Comparison of ENCODE assay signal across 7 cellular contexts in the genomic region with DNA sequence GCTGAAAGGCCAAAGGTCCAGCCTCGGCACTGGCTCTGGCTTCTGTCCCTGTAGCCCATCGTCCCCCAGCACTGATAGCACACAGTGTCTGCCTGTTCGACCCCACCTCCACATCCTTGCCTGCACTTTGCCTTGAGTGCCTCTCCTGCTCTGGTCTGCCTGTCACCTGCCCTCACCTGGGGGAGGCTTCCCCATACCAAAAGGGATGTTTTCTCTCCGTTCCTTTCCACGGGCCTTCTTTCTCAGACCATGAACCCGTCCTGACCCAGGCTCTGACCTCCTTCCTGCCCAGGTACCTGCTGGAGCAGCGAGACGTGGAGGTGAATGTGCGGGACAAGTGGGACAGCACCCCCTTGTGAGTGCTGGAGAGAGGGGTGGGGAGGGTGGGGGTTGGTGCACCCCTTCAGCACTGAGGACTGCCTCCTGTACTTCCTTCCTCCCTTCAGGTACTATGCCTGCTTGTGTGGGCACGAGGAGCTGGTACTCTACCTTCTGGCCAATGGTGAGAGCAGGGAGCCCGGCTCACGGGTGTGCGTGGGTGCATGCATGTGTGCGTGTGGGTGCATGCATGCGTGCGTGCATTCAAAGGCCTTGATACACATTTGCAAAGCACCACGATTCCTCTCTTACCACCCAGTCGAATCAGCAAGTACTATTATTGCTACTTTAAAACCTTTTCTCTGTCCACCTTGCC. TPM values are rescaled to one million over a fixed set of nuclear protein-coding genes. Genes with fewer than 3 reads are reported as not detected.
A peak's percentile ranks its signal among the peaks of the same experiment; 100 is the strongest.
DNase-seq lines count a peak whose midpoint lies in the region; ATAC-seq, FAIRE-seq and TF ChIP-seq lines count a peak whose summit lies in the region.

No MANE protein-coding gene starts in this region.

- H3K79me2 ChIP-seq in KMS-11 (ENCODE audit: insufficient read depth, low read depth) (no peaks in the 10 kb centered on the region), HepG2 (ENCODE audit: insufficient read depth, low read length) (no peaks in the 10 kb centered on the region)

- H3K36me3 Mint-ChIP-seq in activated naive CD8-positive, alpha-beta T cell treated with anti-CD3 and anti-CD28 coated beads, Interleukin-2, amount 10 ng/mL, durations not matched to agents 7 days and 5 days = no peaks in the 10 kb centered on the region

- peak overlapping the region; percentile 91 for H3K27ac Mint-ChIP-seq in activated naive CD8-positive, alpha-beta T cell treated with anti-CD3 and anti-CD28 coated beads, Interleukin-2, amount 10 ng/mL, durations not matched to agents 7 days and 5 days

- H4K20me1 ChIP-seq in KMS-11 (ENCODE audit: insufficient read depth) (no peaks in the 10 kb centered on the region), HepG2 (ENCODE audit: insufficient read depth, low read length) (no peaks in the 10 kb centered on the region)

- TF ChIP-seq CTCF in KMS-11 (conservative IDR thresholded peaks at IDR 0.05; ENCODE audit: low read depth, low read length) (no peak), HepG2 (CRISPR knock-in tag; IDR thresholded peaks at IDR 0.05) (no peak)

- peak overlapping the region; percentile 90 for H3K4me3 Mint-ChIP-seq in activated naive CD8-positive, alpha-beta T cell treated with anti-CD3 and anti-CD28 coated beads, Interleukin-2, amount 10 ng/mL, durations not matched to agents 7 days and 5 days

- POLR2A ChIA-PET in activated naive CD8-positive, alpha-beta T cell treated with anti-CD3 and anti-CD28 coated beads, Interleukin-2, amount 10 ng/mL, durations not matched to agents 7 days and 5 days (lab: Charles Lee) = no interaction called here
- POLR2A ChIA-PET in HepG2 (lab: Yijun Ruan, JAX) = no interaction called here

- H3K9me3 Mint-ChIP-seq in activated naive CD8-positive, alpha-beta T cell treated with anti-CD3 and anti-CD28 coated beads, Interleukin-2, amount 10 ng/mL, durations not matched to agents 7 days and 5 days = no peaks in the 10 kb centered on the region

- TF ChIP-seq EP300 in HepG2 (IDR thresholded peaks at IDR 0.05; ENCODE audit: low read depth in 2 of 2, low read length in 2 of 2) = no peak
- TF ChIP-seq EP300 in HepG2 (CRISPR knock-in tag; IDR thresholded peaks at IDR 0.05; ENCODE audit: borderline replicate concordance) = no peak

- DNase-seq in activated naive CD8-positive, alpha-beta T cell treated with anti-CD3 and anti-CD28 coated beads, Interleukin-2, amount 10 ng/mL, durations not matched to agents 7 days and 5 days = peak; percentile 30
- no peak for DNase-seq in HepG2 (ENCODE audit: low spot score)
- DNase-seq in stimulated activated naive CD8-positive, alpha-beta T cell treated with anti-CD3 and anti-CD28 coated beads, Interleukin-15, Interleukin-2, amounts not matched to agents 100 U/mL and 50 U/mL, for 24 hours = peak; percentile 2

- no peak overlapping the region for H3K9ac ChIP-seq in KMS-11
- no peak overlapping the region; the same call in 1 of the 2 replicates for H3K9ac ChIP-seq in HepG2 (ENCODE audit: insufficient read depth, low read depth, low read length)

- no peak overlapping the region for H2AFZ ChIP-seq in KMS-11 (ENCODE audit: low read depth)
- H2AFZ ChIP-seq in HepG2 (ENCODE audit: low read length) = no peak overlapping the region

- H3K27me3 Mint-ChIP-seq in activated naive CD8-positive, alpha-beta T cell treated with anti-CD3 and anti-CD28 coated beads, Interleukin-2, amount 10 ng/mL, durations not matched to agents 7 days and 5 days = no peaks in the 10 kb centered on the region

- H3K27me3 ChIP-seq in KMS-11 (ENCODE audit: insufficient read depth, low read depth) (no peaks in the 10 kb centered on the region), HepG2 (ENCODE audit: control insufficient read depth in 1 of 2, insufficient read depth in 2 of 2, low read length in 2 of 2) (peaks cover 0 to 4% of the 10 kb centered on the region in 2 experiments; a peak in 1 of 5 replicates)

- peaks cover 20% of the 10 kb centered on the region for H3K4me1 Mint-ChIP-seq in activated naive CD8-positive, alpha-beta T cell treated with anti-CD3 and anti-CD28 coated beads, Interleukin-2, amount 10 ng/mL, durations not matched to agents 7 days and 5 days

- CTCF ChIA-PET in HepG2 (lab: Yijun Ruan, JAX; ENCODE audit: low intra/inter-chr PET ratio, low total read pairs) = no interaction called here

- TF ChIP-seq POLR2A in HepG2 (IDR thresholded peaks at IDR 0.05; ENCODE audit: insufficient read depth in 1 of 2, low read depth in 2 of 2, low read length in 2 of 2) = no peak

- ATAC-seq in activated naive CD8-positive, alpha-beta T cell treated with anti-CD3 and anti-CD28 coated beads, Interleukin-2, amount 10 ng/mL, durations not matched to agents 7 days and 5 days (ENCODE audit: low read depth) = no peak
- ATAC-seq in HepG2 (peak; percentile 4; the same call in 2 of the 3 replicates), HG03139 (IDR thresholded peaks at IDR 0.05; ENCODE audit: unreplicated experiment) (no peak), GM18498 (IDR thresholded peaks at IDR 0.05; ENCODE audit: unreplicated experiment) (no peak), HG03520 (IDR thresholded peaks at IDR 0.05; ENCODE audit: unreplicated experiment) (no peak)
- ATAC-seq in stimulated activated naive CD8-positive, alpha-beta T cell treated with anti-CD3 and anti-CD28 coated beads, Interleukin-15, Interleukin-2, amounts not matched to agents 100 U/mL and 50 U/mL, for 24 hours = no peak

- intact Hi-C loops in HepG2 (cut with micrococcal nuclease; ENCODE audit: unreplicated experiment) = no loop called here

- H3K36me3 ChIP-seq in KMS-11 (ENCODE audit: insufficient read depth) (no peaks in the 10 kb centered on the region), HepG2 (replicated peaks in 1 of 2; ENCODE audit: control insufficient read depth in 1 of 2, insufficient read depth in 2 of 2, low read length in 2 of 2) (no peaks in the 10 kb centered on the region)

- in situ Hi-C loops in HepG2 (cut with HindIII; ENCODE audit: extremely low pct_ligation_motif_present, low pct_unique_long_range_greater_than_20kb) = no loop called here

- TF ChIP-seq RAD21 in HepG2 (CRISPR knock-in tag; IDR thresholded peaks at IDR 0.05) = no peak

- H3K4me3 ChIP-seq in KMS-11 (IDR thresholded peaks at IDR 0.05; ENCODE audit: insufficient read depth, low read depth, low read length) (no peak overlapping the region), HepG2 (replicated peaks in 1 of 3; ENCODE audit: insufficient read depth in 1 of 3, low read depth in 2 of 3, low read length in 3 of 3) (peak overlapping the region in 1 of 3 experiments; percentile 78; a peak in 3 of 6 replicates)

- H3K27ac ChIP-seq in KMS-11 (no peak overlapping the region), HepG2 (ENCODE audit: extremely low read length, insufficient read depth, low read length) (no peak overlapping the region)

- H3K9me3 ChIP-seq in HepG2 (ENCODE audit: low read length) = no peaks in the 10 kb centered on the region

- H3K4me1 ChIP-seq in KMS-11 (ENCODE audit: low read depth, poor library complexity, severe bottlenecking) = peaks cover 13% of the 10 kb centered on the region
- H3K4me1 ChIP-seq in HepG2 (ENCODE audit: insufficient read depth, low read length) = peaks cover 19% of the 10 kb centered on the region

- 54% methylated on average over 16 of the region's 18 CpGs for WGBS in HepG2 (ENCODE audit: low lambda C conversion rate)

- BruUV-seq in HepG2 (replicated peaks; lab: Mats Ljungman, UMichigan) = no TSS peak

- H3K4me2 ChIP-seq in KMS-11 (peak overlapping the region; percentile 70), HepG2 (ENCODE audit: low read depth, low read length) (peak overlapping the region; percentile 76)

- no peak for FAIRE-seq in HepG2 (lab: Jason Lieb, UNC)

RNA-seq across cellular contexts. Expression of a gene that starts 1.5 kb away (rescaled TPM):
- 10 to 100 TPM; 63.4 to 65.5 TPM for total RNA-seq in activated naive CD8-positive, alpha-beta T cell treated with anti-CD3 and anti-CD28 coated beads, Interleukin-2, amount 10 ng/mL, durations not matched to agents 7 days and 5 days
- total RNA-seq in HepG2 (2016; rRNA removed; fragmentation: Illumina TruSeq; extraction: Trizol) = 0.24 and 0.42 TPM in 2 replicates
- total RNA-seq in HepG2 (2016; cell fraction: cytosol; rRNA removed; fragmentation: Illumina TruSeq; extraction: Trizol; ENCODE audit: low read depth) = 0.09 and 0.30 TPM in 2 replicates
- total RNA-seq in HepG2 (2016; cell fraction: insoluble cytoplasmic fraction; rRNA removed; fragmentation: Illumina TruSeq; extraction: Trizol) = 0.13 and 0.30 TPM in 2 replicates
- total RNA-seq in HepG2 (2016; cell fraction: membrane; rRNA removed; fragmentation: Illumina TruSeq; extraction: Trizol) = 0.56 and 0.72 TPM in 2 replicates
- total RNA-seq in HepG2 (2016; cell fraction: nucleus; rRNA removed; fragmentation: Illumina TruSeq; extraction: Trizol) = 1.0 and 2.3 TPM in 2 replicates
- 14.5 and 17.9 TPM in 2 replicates for polyA plus RNA-seq in HepG2 (2011; rRNA removed)
- polyA plus RNA-seq in HepG2 (2011; cell fraction: cytosol; rRNA removed) = 12.3 and 15.2 TPM in 2 replicates
- 97.1 and 99.3 TPM in 2 replicates for polyA plus RNA-seq in HepG2 (2011; cell fraction: nucleus; rRNA removed)
- 7.0 and 10.3 TPM in 2 replicates for polyA plus RNA-seq in HepG2 (2012)
- 0.44 and 0.71 TPM in 2 replicates for polyA plus RNA-seq in HepG2 (2016; cell fraction: cytosol; fragmentation: Illumina TruSeq; extraction: Trizol; ENCODE audit: low read depth)
- 0.98 and 1.0 TPM in 2 replicates for polyA plus RNA-seq in HepG2 (2016; cell fraction: insoluble cytoplasmic fraction; fragmentation: Illumina TruSeq; extraction: Trizol; ENCODE audit: low read depth)
- 0.39 and 0.88 TPM in 2 replicates for polyA plus RNA-seq in HepG2 (2016; cell fraction: membrane; fragmentation: Illumina TruSeq; extraction: Trizol; ENCODE audit: low read depth)
- polyA plus RNA-seq in HepG2 (2016; cell fraction: nucleus; fragmentation: Illumina TruSeq; extraction: Trizol; ENCODE audit: insufficient read depth, low read depth) = 2.9 and 3.4 TPM in 2 replicates
- polyA minus RNA-seq in HepG2 (2011; rRNA and poly(A)+ RNA removed; ENCODE audit: low replicate concordance) = 33.1 and 57.2 TPM in 2 replicates
- 6.9 and 10.2 TPM in 2 replicates for polyA minus RNA-seq in HepG2 (2011; cell fraction: cytosol; rRNA and poly(A)+ RNA removed)
- polyA minus RNA-seq in HepG2 (2011; cell fraction: nucleus; rRNA and poly(A)+ RNA removed) = 15.7 and 18.6 TPM in 2 replicates

RNA-seq across cellular contexts. Expression of a gene that starts 45.3 kb away (rescaled TPM):
- total RNA-seq in activated naive CD8-positive, alpha-beta T cell treated with anti-CD3 and anti-CD28 coated beads, Interleukin-2, amount 10 ng/mL, durations not matched to agents 7 days and 5 days = 1 to 10 TPM; 2.2 TPM
- total RNA-seq in HepG2 (2016; rRNA removed; fragmentation: Illumina TruSeq; extraction: Trizol) = 13.5 and 25.1 TPM in 2 replicates
- total RNA-seq in HepG2 (2016; cell fraction: cytosol; rRNA removed; fragmentation: Illumina TruSeq; extraction: Trizol; ENCODE audit: low read depth) = 11.1 and 12.1 TPM in 2 replicates
- total RNA-seq in HepG2 (2016; cell fraction: insoluble cytoplasmic fraction; rRNA removed; fragmentation: Illumina TruSeq; extraction: Trizol) = 12.9 and 25.2 TPM in 2 replicates
- total RNA-seq in HepG2 (2016; cell fraction: membrane; rRNA removed; fragmentation: Illumina TruSeq; extraction: Trizol) = 17.4 and 19.2 TPM in 2 replicates
- total RNA-seq in HepG2 (2016; cell fraction: nucleus; rRNA removed; fragmentation: Illumina TruSeq; extraction: Trizol) = 22.7 and 24.9 TPM in 2 replicates
- 20.4 and 31.7 TPM in 2 replicates for polyA plus RNA-seq in HepG2 (2011; rRNA removed)
- 24.7 and 33.2 TPM in 2 replicates for polyA plus RNA-seq in HepG2 (2011; cell fraction: cytosol; rRNA removed)
- 25.3 and 29.3 TPM in 2 replicates for polyA plus RNA-seq in HepG2 (2011; cell fraction: nucleus; rRNA removed)
- polyA plus RNA-seq in HepG2 (2012) = 12.3 and 15.4 TPM in 2 replicates
- 13.5 and 14.7 TPM in 2 replicates for polyA plus RNA-seq in HepG2 (2016; cell fraction: cytosol; fragmentation: Illumina TruSeq; extraction: Trizol; ENCODE audit: low read depth)
- 12.3 and 15.0 TPM in 2 replicates for polyA plus RNA-seq in HepG2 (2016; cell fraction: insoluble cytoplasmic fraction; fragmentation: Illumina TruSeq; extraction: Trizol; ENCODE audit: low read depth)
- 18.5 and 19.8 TPM in 2 replicates for polyA plus RNA-seq in HepG2 (2016; cell fraction: membrane; fragmentation: Illumina TruSeq; extraction: Trizol; ENCODE audit: low read depth)
- polyA plus RNA-seq in HepG2 (2016; cell fraction: nucleus; fragmentation: Illumina TruSeq; extraction: Trizol; ENCODE audit: insufficient read depth, low read depth) = 39.4 and 41.1 TPM in 2 replicates
- polyA minus RNA-seq in HepG2 (2011; rRNA and poly(A)+ RNA removed; ENCODE audit: low replicate concordance) = 19.7 and 24.8 TPM in 2 replicates
- polyA minus RNA-seq in HepG2 (2011; cell fraction: cytosol; rRNA and poly(A)+ RNA removed) = 10.5 and 11.6 TPM in 2 replicates
- 5.3 and 7.3 TPM in 2 replicates for polyA minus RNA-seq in HepG2 (2011; cell fraction: nucleus; rRNA and poly(A)+ RNA removed)

Comparison
In these comparisons a context has a peak if more than half of its experiments do, and no peak if none do; other contexts are left out.
1. RNA of a gene that starts 1.5 kb away (total RNA-seq): 63.4 to 65.5 TPM in activated naive CD8-positive, alpha-beta T cell treated with anti-CD3 and anti-CD28 coated beads, Interleukin-2, amount 10 ng/mL, durations not matched to agents 7 days and 5 days; 0.09 to 2.3 TPM in HepG2; every median in the first group is over 10 times any median in the second.